Comparison of ENCODE assay signal across 8 cellular contexts in genomic region chr6:137218473-137218916, GRCh38. TPM values are rescaled to one million over a fixed set of nuclear protein-coding genes. Genes with fewer than 3 reads are reported as not detected.
DNase-seq lines count a peak whose midpoint lies in the region; ATAC-seq, FAIRE-seq and TF ChIP-seq lines count a peak whose summit lies in the region.

No MANE protein-coding gene starts in this region.

- DNase-seq in A549 (ENCODE audit: low read depth in 1 of 2, low spot score in 1 of 2) (no peak), OCI-M1 (lab: John Stamatoyannopoulos, UW) (peak; percentile 77), glomerular visceral epithelial cell (ENCODE audit: extremely low spot score) (peak; percentile 40), ovary (peak in 1 of 5 donors; percentile 49), NCI-H187 (lab: John Stamatoyannopoulos, UW) (no peak)

- no peaks in the 10 kb centered on the region for H3K27me3 ChIP-seq in ovary

- POLR2A ChIA-PET in A549 (lab: Yijun Ruan, JAX): interaction anchor here (1.9 kb wide), 1 partner anchor 23 kb away, joined by 6 read pairs; no protein-coding TSS in a partner anchor

- H3K27ac ChIP-seq in A549 (peak overlapping the region; percentile 95 to 96), ovary (peak overlapping the region; percentile 89 to 95)

- FAIRE-seq in A549 (lab: Jason Lieb, UNC): no peak

- TF ChIP-seq CTCF in A549 (IDR thresholded peaks at IDR 0.05): no peak
- TF ChIP-seq CTCF in ovary (IDR thresholded peaks at IDR 0.05): no peak

- H3K4me1 ChIP-seq in A549 (peaks cover 48% of the 10 kb centered on the region), ovary (ENCODE audit: insufficient read depth) (peaks cover 14% of the 10 kb centered on the region)

- H3K4me2 ChIP-seq in A549: peak overlapping the region; percentile 84

- H3K4me1 Mint-ChIP-seq in activated naive CD4-positive, alpha-beta T cell treated with anti-CD3 and anti-CD28 coated beads, Interleukin-2, amount 50 U/mL, for 24 hours: peaks cover 54% of the 10 kb centered on the region

- 2% methylated on average over 6 of the region's 13 CpGs for WGBS in A549 (ENCODE audit: missing lambda C conversion rate)
- WGBS in ovary, 3 donors: 0 to 1% (median 0%) methylated on average over 13 of the region's 13 CpGs

- no peaks in the 10 kb centered on the region for H3K36me3 ChIP-seq in ovary

- TF ChIP-seq RAD21 in A549 (conservative IDR thresholded peaks at IDR 0.05 in 1 of 2, IDR thresholded peaks at IDR 0.05 in 1 of 2): no peak

- H3K27me3 Mint-ChIP-seq in activated naive CD4-positive, alpha-beta T cell treated with anti-CD3 and anti-CD28 coated beads, Interleukin-2, amount 50 U/mL, for 24 hours: no peaks in the 10 kb centered on the region

- H3K9me3 ChIP-seq in A549 (no peaks in the 10 kb centered on the region), ovary (no peaks in the 10 kb centered on the region)

- peak overlapping the region; percentile 100 for H3K27ac Mint-ChIP-seq in activated naive CD4-positive, alpha-beta T cell treated with anti-CD3 and anti-CD28 coated beads, Interleukin-2, amount 50 U/mL, for 24 hours

- H3K4me3 ChIP-seq in A549 (peak overlapping the region; percentile 94), ovary (peak overlapping the region; percentile 98)

- H3K4me3 Mint-ChIP-seq in activated naive CD4-positive, alpha-beta T cell treated with anti-CD3 and anti-CD28 coated beads, Interleukin-2, amount 50 U/mL, for 24 hours: peak overlapping the region; percentile 100

- H3K9me3 Mint-ChIP-seq in activated naive CD4-positive, alpha-beta T cell treated with anti-CD3 and anti-CD28 coated beads, Interleukin-2, amount 50 U/mL, for 24 hours: no peaks in the 10 kb centered on the region

- ATAC-seq in A549 (peak; percentile 65 to 66), GM18498 (IDR thresholded peaks at IDR 0.05; ENCODE audit: unreplicated experiment) (peak; percentile 45), HG03045 (IDR thresholded peaks at IDR 0.05; ENCODE audit: unreplicated experiment) (peak; percentile 46)

- no peak for TF ChIP-seq POLR2A in A549 (IDR thresholded peaks at IDR 0.05; ENCODE audit: low read length)
- TF ChIP-seq POLR2A in ovary (IDR thresholded peaks at IDR 0.05): no peak

- CTCF ChIA-PET in A549 (lab: Yijun Ruan, JAX): interaction anchor here (0.7 kb wide), 1 partner anchor 490 kb away, joined by 3 read pairs; no protein-coding TSS in a partner anchor

- no peak for TF ChIP-seq EP300 in A549 (IDR thresholded peaks at IDR 0.05)
- TF ChIP-seq EP300 in ovary (IDR thresholded peaks at IDR 0.05): no peak

- H3K36me3 Mint-ChIP-seq in activated naive CD4-positive, alpha-beta T cell treated with anti-CD3 and anti-CD28 coated beads, Interleukin-2, amount 50 U/mL, for 24 hours: no peaks in the 10 kb centered on the region

- intact Hi-C loops in ovary (cut with DNase I): no loop called here

TF ChIP-seq in A549, 52 proteins besides CTCF, POLR2A, EP300 and RAD21:
- TF ChIP-seq ZSCAN20 (CRISPR knock-in tag; IDR thresholded peaks at IDR 0.05) (no peak), HOXA7 (CRISPR knock-in tag; IDR thresholded peaks at IDR 0.05) (no peak), FOSB (CRISPR knock-in tag; IDR thresholded peaks at IDR 0.05) (no peak), CBX2 (IDR thresholded peaks at IDR 0.05; ENCODE audit: borderline replicate concordance, low read depth) (no peak), JUNB (IDR thresholded peaks at IDR 0.05) (no peak)
- TF ChIP-seq, protein P1, sequence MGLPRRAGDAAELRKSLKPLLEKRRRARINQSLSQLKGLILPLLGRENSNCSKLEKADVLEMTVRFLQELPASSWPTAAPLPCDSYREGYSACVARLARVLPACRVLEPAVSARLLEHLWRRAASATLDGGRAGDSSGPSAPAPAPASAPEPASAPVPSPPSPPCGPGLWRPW (IDR thresholded peaks at IDR 0.05): no peak
TF ChIP-seq in A549: peak in this region for 0.

RNA-seq across cellular contexts. Expression of gene IFNGR1, which starts 0.7 kb away (rescaled TPM):
- 48.7 and 54.9 TPM in 2 replicates for polyA plus RNA-seq in A549 (2011; rRNA removed)
- 8.9 and 10.3 TPM in 2 replicates for polyA plus RNA-seq in A549 (2012; cell fraction: cytosol; rRNA removed)
- polyA plus RNA-seq in A549 (2012; cell fraction: nucleus; rRNA removed): 7.4 and 9.9 TPM in 2 replicates
- 29.8 to 33.2 TPM (median 31.2 TPM) in 3 replicates for polyA plus RNA-seq in A549 (2017; fragmentation: RNase III; extraction: RNeasy Plus Mini Kit Qiagen cat#74134 plus additional on column Dnase treatment)
- 24.3 and 33.7 TPM in 2 replicates for polyA minus RNA-seq in A549 (2011; rRNA and poly(A)+ RNA removed)
- total RNA-seq in ovary: 10 to 100 TPM; 37.1 to 95.2 (median 52.5) TPM
- polyA plus RNA-seq in ovary: 10 to 100 TPM; 55.5 to 62.9 TPM

RNA-seq across cellular contexts. Expression of gene IL22RA2, which starts 45.1 kb away (rescaled TPM):
- polyA plus RNA-seq in A549 (2011; rRNA removed) (not detected in 2 replicates), A549 (2017; fragmentation: RNase III; extraction: RNeasy Plus Mini Kit Qiagen cat#74134 plus additional on column Dnase treatment) (not detected in 3 replicates), ovary (not detected)
- polyA plus RNA-seq in A549 (2012; cell fraction: cytosol; rRNA removed): not detected in 2 replicates
- polyA plus RNA-seq in A549 (2012; cell fraction: nucleus; rRNA removed): not detected in 2 replicates
- not detected in 2 replicates for polyA minus RNA-seq in A549 (2011; rRNA and poly(A)+ RNA removed)
- not detected for total RNA-seq in ovary

Comparison
In these comparisons a context has a peak if more than half of its experiments do, and no peak if none do; other contexts are left out.
1. DNase-seq: peak in OCI-M1 (single experiment) and glomerular visceral epithelial cell (single experiment); none in A549 (0 of 2) and NCI-H187 (0 of 2).
2. Peak in every context shown above with its lines, with median percentiles within 50 percentile points of each other: ATAC-seq.